ENCODE assay signal across 28 cellular contexts in genomic region chr19:56934438-56935090, GRCh38.
"Had no signal": no experiment of that assay in that cellular context is flagged by ENCODE, and none has a peak within 500 bp of the region (broad histone marks: within the 10 kb centered on the region; RNA-seq: fewer than 3 reads in every experiment).

No MANE protein-coding gene starts in this region.

- H3K4me3 ChIP-seq: esophagus muscularis mucosa, gastrocnemius medialis, heart left ventricle had no signal

- ATAC-seq: activated T-cell treated with anti-CD3 and anti-CD28 coated beads, Interleukin-2, amount 50 U/mL, for 4 hours; activated T-helper 17 cell treated with anti-CD3 and anti-CD28 coated beads, Interleukin-2, amount 50 U/mL, for 72 hours; effector memory CD8-positive, alpha-beta T cell; foreskin keratinocyte; gastrocnemius medialis; heart left ventricle had no signal

- H3K27ac ChIP-seq: brain microvascular endothelial cell, esophagus muscularis mucosa, foreskin keratinocyte, gastrocnemius medialis, heart left ventricle had no signal

- DNase-seq: activated CD4-positive, alpha-beta memory T cell treated with anti-CD3 and anti-CD28 coated beads, Interleukin-2, amount 10 ng/mL, durations not matched to agents 7 days and 5 days; activated CD4-positive, alpha-beta T cell treated with anti-CD3 and anti-CD28 coated beads for 1 hour; activated CD4-positive, alpha-beta T cell treated with anti-CD3 and anti-CD28 coated beads for 4 hours; activated CD4-positive, alpha-beta T cell treated with anti-CD3 and anti-CD28 coated beads, Interleukin-2, amount 10 ng/mL, durations not matched to agents 7 days and 5 days; activated CD4-positive, alpha-beta T cell treated with anti-CD3 and anti-CD28 coated beads, Interleukin-2, amount 50 U/mL, for 4 hours; activated CD8-positive, alpha-beta memory T cell treated with anti-CD3 and anti-CD28 coated beads, Interleukin-2, amount 50 U/mL, for 48 hours; activated effector memory CD4-positive, alpha-beta T cell treated with Interleukin-2 at 50 U/mL for 16 hours; activated gamma-delta T cell treated with Interleukin-2 at 50 U/mL for 16 hours; activated naive CD4-positive, alpha-beta T cell treated with anti-CD3 and anti-CD28 coated beads, Interleukin-2, amount 50 U/mL, for 16 hours; activated naive CD4-positive, alpha-beta T cell treated with Interleukin-2 at 50 U/mL for 16 hours; activated T-cell treated with anti-CD3 and anti-CD28 coated beads for 4 hours; activated T-cell treated with anti-CD3 and anti-CD28 coated beads, Interleukin-2, amount 50 U/mL, for 4 hours; amniotic stem cell; anterior cingulate cortex; brain microvascular endothelial cell; caudate nucleus; cortex of kidney; dermis blood vessel endothelial cell; effector CD4-positive, alpha-beta T cell; effector memory CD8-positive, alpha-beta T cell; erythroblast; foreskin keratinocyte; gastrocnemius medialis; glutamatergic neuron; heart left ventricle; T-helper 2 cell had no signal

- H3K9me3 ChIP-seq: esophagus muscularis mucosa, gastrocnemius medialis had no signal

- H3K4me1 ChIP-seq: esophagus muscularis mucosa, foreskin keratinocyte, gastrocnemius medialis, heart left ventricle had no signal

- H3K36me3 ChIP-seq: brain microvascular endothelial cell, esophagus muscularis mucosa, gastrocnemius medialis, heart left ventricle had no signal

- H3K27me3 ChIP-seq: brain microvascular endothelial cell, foreskin keratinocyte, gastrocnemius medialis had no signal
